ENCODE assay signal across 1 cellular context in the genomic region with DNA sequence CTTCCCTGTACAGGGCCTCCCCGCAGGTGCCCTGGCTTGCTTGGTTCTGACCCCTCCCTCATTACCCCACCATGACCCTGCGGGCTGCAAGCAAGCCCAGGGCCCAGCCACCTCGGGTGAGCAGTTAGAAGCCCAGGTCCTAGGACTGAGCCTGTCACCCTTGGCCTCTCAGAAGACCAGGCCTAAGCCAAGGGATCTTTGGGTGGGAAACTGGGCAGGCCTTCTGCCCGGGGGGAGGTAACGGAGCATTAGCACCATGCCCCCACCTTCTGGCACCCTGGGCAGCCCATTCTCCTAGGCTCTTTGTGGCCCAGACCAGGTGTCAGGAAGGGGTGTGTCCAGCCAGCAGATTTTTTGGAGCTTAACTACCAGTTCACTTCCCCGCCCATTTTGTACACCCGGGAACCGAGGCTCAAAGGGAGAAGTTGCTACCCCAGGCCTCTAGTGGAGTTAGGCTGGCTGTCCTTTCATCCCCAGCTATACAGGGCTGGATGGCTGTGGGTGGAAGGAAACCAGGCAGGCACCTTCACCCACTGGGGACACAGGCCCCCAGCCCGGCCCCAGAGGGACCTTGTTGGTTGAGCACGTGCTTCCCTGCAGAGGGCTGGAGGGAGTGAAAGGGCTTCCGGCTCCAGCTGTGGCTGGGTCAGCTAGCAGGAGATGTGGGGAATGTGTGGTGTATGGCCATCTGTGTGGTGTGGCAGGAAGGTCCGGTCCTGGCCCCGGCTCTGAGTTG.
TF ChIP-seq lines count a peak whose summit lies in the region.

No MANE protein-coding gene starts in this region.

TF ChIP-seq in K562, 482 proteins besides CTCF, POLR2A, EP300 and RAD21 (continued from another document):
- peak; percentile 77; the same call in 1 of the 2 replicates for TF ChIP-seq NKRF (IDR thresholded peaks at IDR 0.05; ENCODE audit: borderline replicate concordance)
- TF ChIP-seq, protein P1, sequence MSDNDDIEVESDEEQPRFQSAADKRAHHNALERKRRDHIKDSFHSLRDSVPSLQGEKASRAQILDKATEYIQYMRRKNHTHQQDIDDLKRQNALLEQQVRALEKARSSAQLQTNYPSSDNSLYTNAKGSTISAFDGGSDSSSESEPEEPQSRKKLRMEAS (CRISPR knock-in tag; IDR thresholded peaks at IDR 0.05): peak; percentile 88
- TF ChIP-seq MBD2 (IDR thresholded peaks at IDR 0.05; ENCODE audit: borderline replicate concordance, low read depth): no peak
- TF ChIP-seq RFX5 (IDR thresholded peaks at IDR 0.05; ENCODE audit: low read depth, low read length): no peak
- TF ChIP-seq MYC (IDR thresholded peaks at IDR 0.05; ENCODE audit: low read depth, low read length): peak; percentile 72
- TF ChIP-seq MYC (CRISPR knock-in tag; IDR thresholded peaks at IDR 0.05; ENCODE audit: borderline replicate concordance, low read depth): no peak
- TF ChIP-seq, protein P2, sequence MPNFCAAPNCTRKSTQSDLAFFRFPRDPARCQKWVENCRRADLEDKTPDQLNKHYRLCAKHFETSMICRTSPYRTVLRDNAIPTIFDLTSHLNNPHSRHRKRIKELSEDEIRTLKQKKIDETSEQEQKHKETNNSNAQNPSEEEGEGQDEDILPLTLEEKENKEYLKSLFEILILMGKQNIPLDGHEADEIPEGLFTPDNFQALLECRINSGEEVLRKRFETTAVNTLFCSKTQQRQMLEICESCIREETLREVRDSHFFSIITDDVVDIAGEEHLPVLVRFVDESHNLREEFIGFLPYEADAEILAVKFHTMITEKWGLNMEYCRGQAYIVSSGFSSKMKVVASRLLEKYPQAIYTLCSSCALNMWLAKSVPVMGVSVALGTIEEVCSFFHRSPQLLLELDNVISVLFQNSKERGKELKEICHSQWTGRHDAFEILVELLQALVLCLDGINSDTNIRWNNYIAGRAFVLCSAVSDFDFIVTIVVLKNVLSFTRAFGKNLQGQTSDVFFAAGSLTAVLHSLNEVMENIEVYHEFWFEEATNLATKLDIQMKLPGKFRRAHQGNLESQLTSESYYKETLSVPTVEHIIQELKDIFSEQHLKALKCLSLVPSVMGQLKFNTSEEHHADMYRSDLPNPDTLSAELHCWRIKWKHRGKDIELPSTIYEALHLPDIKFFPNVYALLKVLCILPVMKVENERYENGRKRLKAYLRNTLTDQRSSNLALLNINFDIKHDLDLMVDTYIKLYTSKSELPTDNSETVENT (CRISPR knock-in tag; IDR thresholded peaks at IDR 0.05): no peak
- TF ChIP-seq NRF1 (conservative IDR thresholded peaks at IDR 0.05 in 1 of 2, IDR thresholded peaks at IDR 0.05 in 1 of 2): no peak
- TF ChIP-seq ATF7 (IDR thresholded peaks at IDR 0.05): 0 out of 2 replicates have a peak, but pooled peaks have one; percentile 23
- no peak for TF ChIP-seq TCFL5 (CRISPR knock-in tag; conservative IDR thresholded peaks at IDR 0.05)
- TF ChIP-seq POLR2H (tag; IDR thresholded peaks at IDR 0.05; ENCODE audit: low read depth): no peak
- no peak for TF ChIP-seq ZFP30 (CRISPR knock-in tag; IDR thresholded peaks at IDR 0.05; ENCODE audit: borderline replicate concordance)
TF ChIP-seq in K562: peak in this region for 29.
